1 cellular context compared by ENCODE assay signal in genomic region chr11:91904792-91905785, GRCh38.
TF ChIP-seq lines count a peak whose summit lies in the region.

No MANE protein-coding gene starts in this region.

TF ChIP-seq in K562, 482 proteins besides CTCF, POLR2A, EP300 and RAD21 (continued from another document and continues in another):
- TF ChIP-seq ZBTB11 (CRISPR knock-in tag; IDR thresholded peaks at IDR 0.05) (0 out of 6 replicates have a peak, but pooled peaks of 1 of the 3 experiments have one; percentile 34), ZNF780A (CRISPR knock-in tag; IDR thresholded peaks at IDR 0.05) (no peak), MITF (IDR thresholded peaks at IDR 0.05) (no peak), BACH1 (tag; IDR thresholded peaks at IDR 0.05) (peak; percentile 72), ZBTB12 (CRISPR knock-in tag; IDR thresholded peaks at IDR 0.05) (peak; percentile 48; the same call in 1 of the 2 replicates), ETV5 (CRISPR knock-in tag; IDR thresholded peaks at IDR 0.05; ENCODE audit: low read depth) (no peak), DPF2 (IDR thresholded peaks at IDR 0.05) (peak; percentile 79), STAT6 (CRISPR knock-in tag; IDR thresholded peaks at IDR 0.05) (no peak), ZNF707 (CRISPR knock-in tag; conservative IDR thresholded peaks at IDR 0.05) (0 out of 2 replicates have a peak, but pooled peaks have one; percentile 6), ZHX1 (conservative IDR thresholded peaks at IDR 0.05; ENCODE audit: low read length) (no peak), ZSCAN29 (IDR thresholded peaks at IDR 0.05) (no peak), NCOA1 (IDR thresholded peaks at IDR 0.05; ENCODE audit: low read depth) (peak; percentile 69; the same call in 1 of the 2 replicates), NCOR1 (IDR thresholded peaks at IDR 0.05) (peak; percentile 81), ZNF274 (IDR thresholded peaks at IDR 0.05; ENCODE audit: borderline replicate concordance, low read depth, low read length) (no peak), MCM2 (IDR thresholded peaks at IDR 0.05; ENCODE audit: low read depth) (no peak), ELK1 (CRISPR knock-in tag; IDR thresholded peaks at IDR 0.05) (no peak), TFAM (CRISPR knock-in tag; conservative IDR thresholded peaks at IDR 0.05) (no peak), OTX1 (CRISPR knock-in tag; IDR thresholded peaks at IDR 0.05) (0 out of 2 replicates have a peak, but pooled peaks have one; percentile 17), CC2D1A (IDR thresholded peaks at IDR 0.05) (0 out of 2 replicates have a peak, but pooled peaks have one; percentile 22), PRPF4 (IDR thresholded peaks at IDR 0.05; ENCODE audit: insufficient read depth, low read depth, low read length, poor library complexity, severe bottlenecking) (no peak), GTF2B (IDR thresholded peaks at IDR 0.05; ENCODE audit: extremely low read depth, insufficient read length) (no peak), ZNF253 (CRISPR knock-in tag; conservative IDR thresholded peaks at IDR 0.05) (no peak), ZNF551 (CRISPR knock-in tag; IDR thresholded peaks at IDR 0.05) (no peak), ID3 (CRISPR knock-in tag; IDR thresholded peaks at IDR 0.05) (no peak), ID3 (tag; IDR thresholded peaks at IDR 0.05) (peak; percentile 93), NCOA4 (IDR thresholded peaks at IDR 0.05; ENCODE audit: partially characterized antibody) (no peak), NFRKB (IDR thresholded peaks at IDR 0.05; ENCODE audit: low read depth) (peak; percentile 30), RHOXF2B (CRISPR knock-in tag; conservative IDR thresholded peaks at IDR 0.05) (no peak), ZNF347 (CRISPR knock-in tag; IDR thresholded peaks at IDR 0.05; ENCODE audit: low read depth) (no peak), KLF6 (CRISPR knock-in tag; IDR thresholded peaks at IDR 0.05; ENCODE audit: borderline replicate concordance) (no peak), ARID3A (IDR thresholded peaks at IDR 0.05; ENCODE audit: borderline replicate concordance, low read depth, low read length) (peak; percentile 58; the same call in 1 of the 2 replicates), MBD2 (IDR thresholded peaks at IDR 0.05; ENCODE audit: borderline replicate concordance, low read depth) (no peak), SP1 (CRISPR knock-in tag; IDR thresholded peaks at IDR 0.05) (no peak), ZNF280B (CRISPR knock-in tag; IDR thresholded peaks at IDR 0.05) (no peak), CBX2 (IDR thresholded peaks at IDR 0.05; ENCODE audit: insufficient read depth, low read length, poor library complexity, severe bottlenecking) (no peak), RBM17 (IDR thresholded peaks at IDR 0.05; ENCODE audit: borderline replicate concordance, low read depth, low read length) (no peak), MXD1 (CRISPR knock-in tag; IDR thresholded peaks at IDR 0.05; ENCODE audit: borderline replicate concordance, poor library complexity, severe bottlenecking) (no peak), THRB (CRISPR knock-in tag; conservative IDR thresholded peaks at IDR 0.05) (0 out of 2 replicates have a peak, but pooled peaks have one; percentile 11), NFE2L1 (tag; IDR thresholded peaks at IDR 0.05; ENCODE audit: borderline replicate concordance, low read depth) (no peak), NR3C1 (CRISPR knock-in tag; IDR thresholded peaks at IDR 0.05) (no peak), ZNF696 (CRISPR knock-in tag; conservative IDR thresholded peaks at IDR 0.05) (no peak), ZNF239 (CRISPR knock-in tag; IDR thresholded peaks at IDR 0.05) (no peak), TAF9B (IDR thresholded peaks at IDR 0.05; ENCODE audit: partially characterized antibody) (peak; percentile 38), MECOM (CRISPR knock-in tag; IDR thresholded peaks at IDR 0.05) (0 out of 2 replicates have a peak, but pooled peaks have one; percentile 35), HOXB6 (CRISPR knock-in tag; IDR thresholded peaks at IDR 0.05; ENCODE audit: borderline replicate concordance) (no peak)
